ENCODE assay signal across 17 cellular contexts in genomic region chr10:47159361-47160228, GRCh38.
"Had no signal": no experiment of that assay in that cellular context is flagged by ENCODE, and none has a peak within 500 bp of the region (broad histone marks: within the 10 kb centered on the region; RNA-seq: fewer than 3 reads in every experiment).

No MANE protein-coding gene starts in this region.

- H3K27ac Mint-ChIP-seq: activated naive CD8-positive, alpha-beta T cell treated with anti-CD3 and anti-CD28 coated beads for 36 hours; mesothelial cell of epicardium; stimulated activated effector memory CD8-positive, alpha-beta T cell treated with anti-CD3 and anti-CD28 coated beads, Interleukin-12 subunit alpha, Interleukin-12 subunit beta, amount 100 ng/mL, for 72 hours; T-helper 2 cell treated with Interferon-gamma antibody and Interleukin-4, amounts not matched to agents 5 μg/mL and 100 μg/mL, for 36 hours had no signal

- ATAC-seq: activated CD4-positive, CD25-positive, alpha-beta regulatory T cell treated with anti-CD3 and anti-CD28 coated beads, Interleukin-2, amount 50 U/mL, for 24 hours; activated T-cell treated with anti-CD3 and anti-CD28 coated beads, Interleukin-2, amount 50 U/mL, for 4 hours; naive thymus-derived CD4-positive, alpha-beta T cell; stimulated activated effector memory CD8-positive, alpha-beta T cell treated with anti-CD3 and anti-CD28 coated beads, Interleukin-12 subunit alpha, Interleukin-12 subunit beta, amount 100 ng/mL, for 72 hours had no signal

- H3K79me2 ChIP-seq: hepatocyte had no signal

- H2AFZ ChIP-seq: hepatocyte had no signal

- H3K27me3 Mint-ChIP-seq: activated naive CD8-positive, alpha-beta T cell treated with anti-CD3 and anti-CD28 coated beads for 36 hours had no signal

- DNase-seq: activated CD4-positive, alpha-beta T cell treated with anti-CD3 and anti-CD28 coated beads, Interleukin-2, amount 50 U/mL, for 4 hours; activated gamma-delta T cell; activated naive CD8-positive, alpha-beta T cell treated with anti-CD3 and anti-CD28 coated beads for 36 hours; activated T-cell treated with anti-CD3 and anti-CD28 coated beads, Interleukin-2, amount 50 U/mL, for 4 hours; esophagus squamous epithelium; kidney; naive thymus-derived CD4-positive, alpha-beta T cell; substantia nigra; SW 1271 had no signal

- H3K4me2 ChIP-seq: hepatocyte, smooth muscle cell had no signal

- H3K4me1 Mint-ChIP-seq: mesothelial cell of epicardium; stimulated activated effector memory CD8-positive, alpha-beta T cell treated with anti-CD3 and anti-CD28 coated beads, Interleukin-12 subunit alpha, Interleukin-12 subunit beta, amount 100 ng/mL, for 72 hours had no signal

- H3K27ac ChIP-seq: hepatocyte, neutrophil had no signal

- H3K9me3 ChIP-seq: neutrophil had no signal

- H3K4me3 ChIP-seq: esophagus squamous epithelium, hepatocyte, smooth muscle cell, upper lobe of left lung had no signal

- H3K4me3 Mint-ChIP-seq: activated naive CD8-positive, alpha-beta T cell treated with anti-CD3 and anti-CD28 coated beads for 36 hours; activated T-cell treated with anti-CD3 and anti-CD28 coated beads, Interleukin-2, amount 50 U/mL, for 4 hours; mesothelial cell of epicardium; naive thymus-derived CD4-positive, alpha-beta T cell; stimulated activated effector memory CD8-positive, alpha-beta T cell treated with anti-CD3 and anti-CD28 coated beads, Interleukin-12 subunit alpha, Interleukin-12 subunit beta, amount 100 ng/mL, for 72 hours; T-helper 2 cell treated with Interferon-gamma antibody and Interleukin-4, amounts not matched to agents 5 μg/mL and 100 μg/mL, for 36 hours had no signal

- H3K36me3 ChIP-seq: esophagus squamous epithelium, neutrophil, upper lobe of left lung had no signal

- H3K27me3 ChIP-seq: upper lobe of left lung had no signal

- H3K36me3 Mint-ChIP-seq: mesothelial cell of epicardium; stimulated activated effector memory CD8-positive, alpha-beta T cell treated with anti-CD3 and anti-CD28 coated beads, Interleukin-12 subunit alpha, Interleukin-12 subunit beta, amount 100 ng/mL, for 72 hours had no signal
